ENCODE assay signal across 25 cellular contexts in the genomic region with DNA sequence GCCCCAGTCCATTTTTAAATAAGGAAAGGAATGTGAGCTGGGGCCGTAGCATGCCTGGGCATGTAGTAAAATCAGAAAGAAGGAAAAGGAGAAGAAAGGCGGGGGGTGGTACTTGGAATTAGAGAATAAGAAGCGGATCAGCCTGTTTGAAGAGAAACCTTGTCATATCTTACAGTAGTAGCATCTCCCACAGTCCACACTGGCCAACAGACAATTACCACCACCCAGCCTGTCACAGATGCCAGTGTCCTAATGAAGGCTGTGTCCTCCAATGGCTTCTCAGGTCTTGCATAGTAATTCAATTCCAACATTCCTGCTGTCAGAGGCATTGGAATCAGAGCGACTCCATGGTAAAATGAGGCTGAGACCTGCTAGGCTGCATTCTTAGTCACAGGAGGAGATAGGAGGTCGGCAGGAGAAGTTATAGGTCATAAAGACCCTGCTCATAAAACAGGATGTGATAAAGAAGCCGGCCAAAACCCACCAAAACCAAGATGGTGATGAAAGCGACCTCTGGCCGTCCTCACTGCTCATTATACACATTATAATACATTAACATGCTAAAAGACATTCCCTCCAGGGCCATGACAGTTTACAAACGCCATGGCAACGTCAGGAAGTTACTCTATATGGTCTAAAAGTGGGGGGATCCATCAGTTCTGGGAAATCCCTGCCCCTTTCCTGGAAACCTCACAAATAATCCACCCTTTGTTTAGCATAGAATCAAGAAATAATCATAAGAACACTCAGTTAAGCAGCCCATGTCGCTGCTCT. TPM values are rescaled to one million over a fixed set of nuclear protein-coding genes. Genes with fewer than 3 reads are reported as not detected.
DNase-seq lines count a peak whose midpoint lies in the region; ATAC-seq and TF ChIP-seq lines count a peak whose summit lies in the region.
"Had no signal": no experiment of that assay in that cellular context is flagged by ENCODE, and none has a peak within 500 bp of the region (broad histone marks: within the 10 kb centered on the region; RNA-seq: fewer than 3 reads in every experiment).

No MANE protein-coding gene starts in this region.

- H3K23ac ChIP-seq in H9 (ENCODE audit: insufficient read length, low read depth, low read length) = no peak overlapping the region

- ATAC-seq in PC-3 (no peak), foreskin keratinocyte (peak; percentile 21)
- ATAC-seq in activated CD4-positive, alpha-beta T cell treated with anti-CD3 and anti-CD28 coated beads for 36 hours = no peak
- ATAC-seq: CD8-positive, alpha-beta T cell; stimulated activated effector memory CD8-positive, alpha-beta T cell treated with anti-CD3 and anti-CD28 coated beads, Interleukin-12 subunit alpha, Interleukin-12 subunit beta, amount 100 ng/mL, for 72 hours had no signal

- peak; percentile 62 for DNase-seq in H9
- no peak for DNase-seq in PC-3
- DNase-seq in foreskin keratinocyte = peak; percentile 40 to 63
- no peak for DNase-seq in activated CD4-positive, alpha-beta T cell treated with anti-CD3 and anti-CD28 coated beads for 36 hours
- DNase-seq in H4 (ENCODE audit: low spot score) = no peak
- DNase-seq in SIG-M5 (lab: John Stamatoyannopoulos, UW) = no peak
- no peak for DNase-seq in Kasumi-1 (lab: John Stamatoyannopoulos, UW)
- DNase-seq: activated CD4-positive, CD25-positive, alpha-beta regulatory T cell treated with anti-CD3 and anti-CD28 coated beads, Interleukin-2, amount 50 U/mL, for 72 hours; activated effector memory CD4-positive, alpha-beta T cell treated with Interleukin-2 at 50 U/mL for 16 hours; CD8-positive, alpha-beta T cell; dermis blood vessel endothelial cell; DMS79; foreskin fibroblast; hippocampal formation; midbrain; NCI-H1417 treated with DMSO at 0.1 percent for 48 hours; NCI-H526 treated with DMSO at 0.1 percent for 48 hours; PC-9; retina had no signal

- peaks cover 16 to 21% of the 10 kb centered on the region in 2 experiments for H3K4me1 Mint-ChIP-seq in H9
- H3K4me1 Mint-ChIP-seq in activated CD4-positive, alpha-beta T cell treated with anti-CD3 and anti-CD28 coated beads for 36 hours = peaks cover 3% of the 10 kb centered on the region

- H3K27ac ChIP-seq in H9 (ENCODE audit: insufficient read length, low read depth, low read length) (peak overlapping the region; percentile 45), PC-3 (ENCODE audit: low read length) (no peak overlapping the region), foreskin keratinocyte (no peak overlapping the region)
- H3K27ac ChIP-seq: epithelial cell of prostate, neutrophil, PC-9, SK-N-MC, thoracic aorta had no signal

- H3K9me3 Mint-ChIP-seq in H9 = no peaks in the 10 kb centered on the region
- no peaks in the 10 kb centered on the region for H3K9me3 Mint-ChIP-seq in activated CD4-positive, alpha-beta T cell treated with anti-CD3 and anti-CD28 coated beads for 36 hours (ENCODE audit: low read depth)
- H3K9me3 Mint-ChIP-seq: CD8-positive, alpha-beta T cell; stimulated activated effector memory CD8-positive, alpha-beta T cell treated with anti-CD3 and anti-CD28 coated beads, Interleukin-12 subunit alpha, Interleukin-12 subunit beta, amount 100 ng/mL, for 72 hours had no signal

- H4K5ac ChIP-seq in H9 (ENCODE audit: insufficient read length, low read depth, low read length) = no peak overlapping the region

- H3K4me3 Mint-ChIP-seq in H9 = no peak overlapping the region
- H3K4me3 Mint-ChIP-seq in activated CD4-positive, alpha-beta T cell treated with anti-CD3 and anti-CD28 coated beads for 36 hours = no peak overlapping the region
- H3K4me3 Mint-ChIP-seq: CD8-positive, alpha-beta T cell; stimulated activated effector memory CD8-positive, alpha-beta T cell treated with anti-CD3 and anti-CD28 coated beads, Interleukin-12 subunit alpha, Interleukin-12 subunit beta, amount 100 ng/mL, for 72 hours had no signal

- H3K4me1 ChIP-seq in H9 (ENCODE audit: insufficient read depth, low read length) (peaks cover 2% of the 10 kb centered on the region; the same call in 1 of the 2 replicates), PC-3 (ENCODE audit: insufficient read depth, low read length) (no peaks in the 10 kb centered on the region; the same call in 1 of the 2 replicates), foreskin keratinocyte (peaks cover 6% of the 10 kb centered on the region), neuron (ENCODE audit: insufficient read depth, low read length) (peaks cover 41% of the 10 kb centered on the region)

- H2BK15ac ChIP-seq in H9 (ENCODE audit: low read depth, low read length) = no peak overlapping the region

- no TSS peak for BruUV-seq in PC-3 (replicated peaks; lab: Mats Ljungman, UMichigan)

- H2BK12ac ChIP-seq in H9 (ENCODE audit: insufficient read length, low read depth, low read length) = peak overlapping the region; percentile 58

- peak overlapping the region; percentile 52 to 95 (median 65); a peak in 6 of 7 replicates for H3K27ac Mint-ChIP-seq in H9
- H3K27ac Mint-ChIP-seq in activated CD4-positive, alpha-beta T cell treated with anti-CD3 and anti-CD28 coated beads for 36 hours = no peak overlapping the region
- H3K27ac Mint-ChIP-seq: CD8-positive, alpha-beta T cell; stimulated activated effector memory CD8-positive, alpha-beta T cell treated with anti-CD3 and anti-CD28 coated beads, Interleukin-12 subunit alpha, Interleukin-12 subunit beta, amount 100 ng/mL, for 72 hours had no signal

- H3F3A ChIP-seq in PC-3 (ENCODE audit: low read length, unreplicated experiment) = no peaks in the 10 kb centered on the region

- H3K4me3 ChIP-seq in PC-3 (ENCODE audit: low read length) (no peak overlapping the region), neuron (ENCODE audit: low read length) (no peak overlapping the region)
- H3K4me3 ChIP-seq: PC-9, SK-N-MC, thoracic aorta had no signal

- no peak overlapping the region for H2AK5ac ChIP-seq in H9 (ENCODE audit: insufficient read length, low read length)

- no peak overlapping the region for H3K56ac ChIP-seq in H9 (ENCODE audit: insufficient read length, low read depth, low read length)

- no peak overlapping the region for H2BK5ac ChIP-seq in H9 (ENCODE audit: insufficient read length, low read length)

- CTCF ChIA-PET in PC-3 (lab: Charles Lee) = no interaction called here
- CTCF ChIA-PET in activated CD4-positive, alpha-beta T cell treated with anti-CD3 and anti-CD28 coated beads for 36 hours (lab: Charles Lee) = no interaction called here

- intact Hi-C loops in PC-3 (cut with micrococcal nuclease) = no loop called here
- intact Hi-C loops in activated CD4-positive, alpha-beta T cell treated with anti-CD3 and anti-CD28 coated beads for 36 hours (cut with DNase I, micrococcal nuclease) = no loop called here

- H2AFZ ChIP-seq in H9 (ENCODE audit: low read length) (no peak overlapping the region), PC-3 (ENCODE audit: low read length) (peak overlapping the region; percentile 42; the same call in 1 of the 2 replicates), neuron (ENCODE audit: low read depth, low read length) (peak overlapping the region; percentile 24)
- H2AFZ ChIP-seq: PC-9 had no signal

- no peaks in the 10 kb centered on the region for H3K36me3 ChIP-seq in PC-3 (ENCODE audit: low read depth, low read length)
- no peaks in the 10 kb centered on the region for H3K36me3 ChIP-seq in neuron (ENCODE audit: insufficient read depth, low read length)
- H3K36me3 ChIP-seq: neutrophil, thoracic aorta had no signal

- H3K4ac ChIP-seq in H9 (ENCODE audit: low read depth, low read length) = no peak overlapping the region; the same call in 1 of the 2 replicates

- H3K9me2 ChIP-seq in PC-3 (replicated peaks; ENCODE audit: low read length) = no peaks in the 10 kb centered on the region

- H2BK120ac ChIP-seq in H9 (ENCODE audit: low read depth, low read length, poor library complexity, severe bottlenecking) = no peak overlapping the region

- H3K18ac ChIP-seq in H9 (ENCODE audit: insufficient read length, low read depth, low read length) = peak overlapping the region; percentile 83

- H3K14ac ChIP-seq in H9 (ENCODE audit: insufficient read depth, low read length) = peak overlapping the region; percentile 90; the same call in 1 of the 2 replicates

- no peaks in the 10 kb centered on the region for H3K27me3 Mint-ChIP-seq in H9 (ENCODE audit: low read depth)
- no peaks in the 10 kb centered on the region for H3K27me3 Mint-ChIP-seq in activated CD4-positive, alpha-beta T cell treated with anti-CD3 and anti-CD28 coated beads for 36 hours

- TF ChIP-seq CTCF in H9 (conservative IDR thresholded peaks at IDR 0.05) (no peak), PC-3 (conservative IDR thresholded peaks at IDR 0.05; ENCODE audit: low read depth, low read length) (no peak), foreskin keratinocyte (conservative IDR thresholded peaks at IDR 0.05) (no peak)

- no peaks in the 10 kb centered on the region for H3K79me1 ChIP-seq in H9 (ENCODE audit: insufficient read depth, low read depth, low read length, poor library complexity, severe bottlenecking)

- no peak overlapping the region for H2BK20ac ChIP-seq in H9 (ENCODE audit: low read depth, low read length, poor library complexity, severe bottlenecking)

- H3K9me3 ChIP-seq in H9 (ENCODE audit: control insufficient read depth, low read depth, low read length) (no peaks in the 10 kb centered on the region), PC-3 (ENCODE audit: low read length) (no peaks in the 10 kb centered on the region), neuron (ENCODE audit: low read length) (no peaks in the 10 kb centered on the region)
- H3K9me3 ChIP-seq: neutrophil, thoracic aorta had no signal

- H3K27me3 ChIP-seq in H9 (ENCODE audit: insufficient read depth, low read length) (no peaks in the 10 kb centered on the region), PC-3 (ENCODE audit: low read length) (no peaks in the 10 kb centered on the region), foreskin keratinocyte (no peaks in the 10 kb centered on the region), neuron (ENCODE audit: insufficient read depth, low read length) (no peaks in the 10 kb centered on the region)
- H3K27me3 ChIP-seq: neutrophil had no signal

- no peak overlapping the region for H3K9ac ChIP-seq in H9 (ENCODE audit: extremely low read depth, insufficient read length, low read length)
- H3K9ac ChIP-seq in PC-3 (ENCODE audit: low read length) = no peak overlapping the region

- H4K8ac ChIP-seq in H9 (replicated peaks; ENCODE audit: insufficient read length, low read depth, low read length) = no peak overlapping the region

- no peaks in the 10 kb centered on the region for H4K20me1 ChIP-seq in H9 (ENCODE audit: control insufficient read depth, insufficient read depth, insufficient read length)
- no peaks in the 10 kb centered on the region for H4K20me1 ChIP-seq in PC-3 (ENCODE audit: low read length)

- POLR2A ChIA-PET in PC-3 (lab: Charles Lee; ENCODE audit: unreplicated experiment) = no interaction called here
- POLR2A ChIA-PET in activated CD4-positive, alpha-beta T cell treated with anti-CD3 and anti-CD28 coated beads for 36 hours (lab: Charles Lee) = no interaction called here

- H3T11ph ChIP-seq in H9 (ENCODE audit: low read length) = peak overlapping the region; percentile 56

- H3K4me2 ChIP-seq in H9 (ENCODE audit: insufficient read depth, insufficient read length, low read length) (no peak overlapping the region), PC-3 (ENCODE audit: low read length) (no peak overlapping the region)
- H3K4me2 ChIP-seq: PC-9 had no signal

- H4K91ac ChIP-seq in H9 (ENCODE audit: insufficient read length, low read depth, low read length) = no peak overlapping the region

- no peaks in the 10 kb centered on the region for H3K23me2 ChIP-seq in H9 (ENCODE audit: insufficient read length, low read depth, low read length, poor library complexity, severe bottlenecking)

- no peaks in the 10 kb centered on the region for H3K36me3 Mint-ChIP-seq in H9 (ENCODE audit: insufficient read depth in 1 of 3, low read depth in 3 of 3)
- no peaks in the 10 kb centered on the region for H3K36me3 Mint-ChIP-seq in activated CD4-positive, alpha-beta T cell treated with anti-CD3 and anti-CD28 coated beads for 36 hours (ENCODE audit: low read depth)
- H3K36me3 Mint-ChIP-seq: CD8-positive, alpha-beta T cell; stimulated activated effector memory CD8-positive, alpha-beta T cell treated with anti-CD3 and anti-CD28 coated beads, Interleukin-12 subunit alpha, Interleukin-12 subunit beta, amount 100 ng/mL, for 72 hours had no signal

- no CpG with 5 or more reads among the region's 11 CpGs for WGBS in H9 (ENCODE audit: extremely low coverage, insufficient read length, low lambda C conversion rate)

- H3K79me2 ChIP-seq in H9 (ENCODE audit: insufficient read depth, low read length) (no peaks in the 10 kb centered on the region), PC-3 (ENCODE audit: low read length) (no peaks in the 10 kb centered on the region)

RNA-seq across cellular contexts. Expression of gene AKAP10, which starts 9.5 kb away (rescaled TPM):
- total RNA-seq in H9 (2021) (20.2 and 21.5 TPM in 2 replicates), PC-3 (2014; rRNA removed) (18.6 and 23.3 TPM in 2 replicates), foreskin keratinocyte (21.3 and 22.3 TPM in 2 replicates)
- polyA plus RNA-seq in foreskin keratinocyte = 4.7 and 5.5 TPM in 2 replicates
- total RNA-seq in activated CD4-positive, alpha-beta T cell treated with anti-CD3 and anti-CD28 coated beads for 36 hours = 10 to 100 TPM; 31.6 to 35.9 TPM
- 12.3 and 16.1 TPM in 2 replicates for total RNA-seq in H4 (2014; rRNA removed; shearing (Covaris generic))

RNA-seq across cellular contexts. Expression of gene SPECC1, which starts 22.0 kb away (rescaled TPM):
- total RNA-seq in H9 (2021) (65.7 and 68.9 TPM in 2 replicates), PC-3 (2014; rRNA removed) (46.4 and 76.5 TPM in 2 replicates), foreskin keratinocyte (46.8 and 49.0 TPM in 2 replicates)
- polyA plus RNA-seq in foreskin keratinocyte = 21.9 and 25.6 TPM in 2 replicates
- 10 to 100 TPM in 1 of 2 experiments, 1 to 10 TPM in 1; 6.1 to 10.4 TPM for total RNA-seq in activated CD4-positive, alpha-beta T cell treated with anti-CD3 and anti-CD28 coated beads for 36 hours
- 38.5 and 41.9 TPM in 2 replicates for total RNA-seq in H4 (2014; rRNA removed; shearing (Covaris generic))

Comparison
In these comparisons a context has a peak if more than half of its experiments do, and no peak if none do; other contexts are left out.
1. DNase-seq: peak in H9 (single experiment) and foreskin keratinocyte (2 of 2); none in PC-3 (single experiment), activated CD4-positive, alpha-beta T cell treated with anti-CD3 and anti-CD28 coated beads for 36 hours (single experiment), H4 (single experiment), SIG-M5 (single experiment) and Kasumi-1 (0 of 2).